8 cellular contexts compared by ENCODE assay signal in the genomic region with DNA sequence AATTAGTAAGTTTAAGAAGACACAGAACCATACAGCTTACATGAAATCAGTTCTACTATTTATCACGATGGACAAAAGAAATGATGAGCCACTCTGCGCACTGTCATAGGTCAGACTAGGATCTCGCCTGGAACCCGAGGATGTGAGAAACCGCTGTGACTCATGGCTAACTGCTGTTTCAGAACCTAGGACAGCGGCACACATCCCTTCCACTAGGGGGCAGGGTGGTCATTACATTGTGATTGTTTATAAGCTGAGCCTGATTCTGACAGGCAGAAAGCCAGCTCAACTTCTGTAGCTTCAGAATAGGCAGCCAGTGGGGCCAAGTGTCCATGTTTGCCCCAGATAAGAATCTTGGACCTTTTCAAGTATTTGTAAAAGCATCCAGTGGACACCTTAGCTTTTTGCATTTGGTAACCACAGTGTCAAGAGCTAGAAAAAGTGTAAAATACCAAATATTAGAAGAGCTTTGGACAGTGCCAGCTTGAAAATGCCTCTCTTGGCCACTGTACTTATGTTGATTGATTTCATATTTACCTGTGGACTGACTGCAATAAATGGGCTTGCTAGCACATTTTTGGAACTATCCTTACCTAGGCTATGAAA.
DNase-seq lines count a peak whose midpoint lies in the region; ATAC-seq and TF ChIP-seq lines count a peak whose summit lies in the region.

No MANE protein-coding gene starts in this region.

- intact Hi-C loops in right lobe of liver (cut with DNase I): no loop called here

- H3K9me3 ChIP-seq in right lobe of liver: no peaks in the 10 kb centered on the region

- no peaks in the 10 kb centered on the region for H3K4me1 ChIP-seq in right lobe of liver

- TF ChIP-seq POLR2A in right lobe of liver (IDR thresholded peaks at IDR 0.05): no peak

- no peaks in the 10 kb centered on the region for H3K36me3 ChIP-seq in right lobe of liver

- H3K27me3 ChIP-seq in right lobe of liver: no peaks in the 10 kb centered on the region

- H3K4me3 ChIP-seq in right lobe of liver: no peak overlapping the region

- no peak overlapping the region for H3K27ac ChIP-seq in right lobe of liver

- DNase-seq in C1 segment of cervical spinal cord (lab: John Stamatoyannopoulos, UW) (peak in 12 of 14 donors; percentile 0 to 61 (median 38)), GM19238 (ENCODE audit: insufficient read length, low spot score) (peak; percentile 52), NCI-H510A (lab: John Stamatoyannopoulos, UW) (peak; percentile 10), dedifferentiated amniotic fluid mesenchymal stem cell (ENCODE audit: extremely low spot score) (peak; percentile 81), right lobe of liver (peak; percentile 65 to 78 (median 66))
- DNase-seq in activated CD4-positive, alpha-beta T cell treated with anti-CD3 and anti-CD28 coated beads for 48 hours: peak; percentile 89
- peak; percentile 62 for DNase-seq in stimulated activated CD8-positive, alpha-beta memory T cell treated with anti-CD3 and anti-CD28 coated beads, Interleukin-12 subunit alpha, Interleukin-12 subunit beta, amount 100 ng/mL, for 1 hour (ENCODE audit: low read depth)

- WGBS in right lobe of liver (ENCODE audit: insufficient coverage, low coverage, low lambda C conversion rate, missing lambda C conversion rate): 5% methylated on average over 6 of the region's 6 CpGs

- peak; percentile 91 to 93 (median 92) for TF ChIP-seq CTCF in right lobe of liver (IDR thresholded peaks at IDR 0.05)

- ATAC-seq in HG03196 (IDR thresholded peaks at IDR 0.05; ENCODE audit: unreplicated experiment): peak; percentile 98
- ATAC-seq in right lobe of liver: peak; percentile 98 to 100 (median 99)

Comparison
In these comparisons a context has a peak if more than half of its experiments do, and no peak if none do; other contexts are left out.
1. DNase-seq: peak in every context shown above with its lines; median percentile 89 in activated CD4-positive, alpha-beta T cell treated with anti-CD3 and anti-CD28 coated beads for 48 hours; 81 in dedifferentiated amniotic fluid mesenchymal stem cell; 66 in right lobe of liver; 62 in stimulated activated CD8-positive, alpha-beta memory T cell treated with anti-CD3 and anti-CD28 coated beads, Interleukin-12 subunit alpha, Interleukin-12 subunit beta, amount 100 ng/mL, for 1 hour; 52 in GM19238; 38 in C1 segment of cervical spinal cord; 10 in NCI-H510A.